In genomic region chr1:45200906-45201500, GRCh38 we compare ENCODE assay signal across 22 cellular contexts. TPM values are rescaled to one million over a fixed set of nuclear protein-coding genes. Genes with fewer than 3 reads are reported as not detected.
A peak's percentile ranks its signal among the peaks of the same experiment; 100 is the strongest.
DNase-seq lines count a peak whose midpoint lies in the region; TF ChIP-seq lines count a peak whose summit lies in the region.
"Had no signal": no experiment of that assay in that cellular context is flagged by ENCODE, and none has a peak within 500 bp of the region (broad histone marks: within the 10 kb centered on the region; RNA-seq: fewer than 3 reads in every experiment).

No MANE protein-coding gene starts in this region.

- H3K36me3 Mint-ChIP-seq in Calu3 (ENCODE audit: insufficient read depth, unreplicated experiment), result peaks cover 6% of the 10 kb centered on the region
- no peaks in the 10 kb centered on the region for H3K36me3 Mint-ChIP-seq in activated CD4-positive, alpha-beta memory T cell treated with anti-CD3 and anti-CD28 coated beads for 36 hours

- intact Hi-C loops in Calu3 (cut with micrococcal nuclease; ENCODE audit: unreplicated experiment), result no loop called here
- intact Hi-C loops in activated CD4-positive, alpha-beta memory T cell treated with anti-CD3 and anti-CD28 coated beads for 36 hours (cut with micrococcal nuclease), result loop anchor here (10.0 kb wide), 1 partner anchor 466 kb away; the partner anchor contains the start of genes KIF2C and RNU5D-1

- no peak overlapping the region for H3K4me3 Mint-ChIP-seq in Calu3 (ENCODE audit: low read depth, unreplicated experiment)
- H3K4me3 Mint-ChIP-seq in activated CD4-positive, alpha-beta memory T cell treated with anti-CD3 and anti-CD28 coated beads for 36 hours, result no peak overlapping the region
- H3K4me3 Mint-ChIP-seq: CD4-positive, alpha-beta T cell; HFFc6; IgD-negative memory B cell had no signal

- CTCF ChIA-PET in HEK293 (lab: Yijun Ruan, JAX) (no interaction called here), Calu3 (lab: Charles Lee) (no interaction called here)
- CTCF ChIA-PET in activated CD4-positive, alpha-beta memory T cell treated with anti-CD3 and anti-CD28 coated beads for 36 hours (lab: Charles Lee), result interaction anchor here (1.4 kb wide), 1 partner anchor 99 kb away, joined by 3 read pairs; no protein-coding TSS in a partner anchor

- no peak overlapping the region for H3K27ac Mint-ChIP-seq in Calu3 (ENCODE audit: unreplicated experiment)
- no peak overlapping the region for H3K27ac Mint-ChIP-seq in activated CD4-positive, alpha-beta memory T cell treated with anti-CD3 and anti-CD28 coated beads for 36 hours
- H3K27ac Mint-ChIP-seq: CD4-positive, alpha-beta T cell; HFFc6 had no signal

- BruUV-seq in Calu3 (replicated peaks; lab: Mats Ljungman, UMichigan), result no TSS peak

- no peaks in the 10 kb centered on the region for H3K9me3 Mint-ChIP-seq in Calu3 (ENCODE audit: low read depth, unreplicated experiment)
- no peaks in the 10 kb centered on the region for H3K9me3 Mint-ChIP-seq in activated CD4-positive, alpha-beta memory T cell treated with anti-CD3 and anti-CD28 coated beads for 36 hours
- H3K9me3 Mint-ChIP-seq: HFFc6 had no signal

- no peak overlapping the region for H3K4me3 ChIP-seq in HEK293 (ENCODE audit: low read depth, low read length)
- H3K4me3 ChIP-seq: GM23248, PC-9, SJCRH30 had no signal

- no peak overlapping the region for H3K27ac ChIP-seq in HEK293 (ENCODE audit: extremely low read depth, low read depth, low read length)
- H3K27ac ChIP-seq: GM23248, PC-9, SJCRH30 had no signal

- DNase-seq in Daoy (ENCODE audit: low read depth) (peak; percentile 24), astrocyte of the hippocampus (ENCODE audit: low read depth, low spot score) (peak; percentile 33), iris pigment epithelial cell (ENCODE audit: low read depth) (peak; percentile 29), KG1 (lab: John Stamatoyannopoulos, UW) (no peak), Calu3 (no peak), SW 1271 (lab: John Stamatoyannopoulos, UW) (no peak)
- no peak for DNase-seq in activated CD4-positive, alpha-beta memory T cell treated with anti-CD3 and anti-CD28 coated beads for 36 hours
- DNase-seq: 8988T; BE2C; CD4-positive, alpha-beta T cell; DMS79; GM23248; HFFc6; MV-4-11; NCI-H1417 treated with DMSO at 0.1 percent for 48 hours; NCI-H1930; NCI-H2171; NCI-H446 treated with DMSO at 0.1 percent for 48 hours; PC-9 had no signal

- no peaks in the 10 kb centered on the region for H3K36me3 ChIP-seq in HEK293 (ENCODE audit: control insufficient read depth in 2 of 2, insufficient read depth in 1 of 2, low read length in 2 of 2)
- H3K36me3 ChIP-seq: BE2C, SJCRH30 had no signal

- no peaks in the 10 kb centered on the region for H3K4me1 Mint-ChIP-seq in Calu3 (ENCODE audit: low read depth, unreplicated experiment)
- H3K4me1 Mint-ChIP-seq in activated CD4-positive, alpha-beta memory T cell treated with anti-CD3 and anti-CD28 coated beads for 36 hours (ENCODE audit: low read depth), result peaks cover 27% of the 10 kb centered on the region

- H3K4me1 ChIP-seq in HEK293 (ENCODE audit: control insufficient read depth, insufficient read depth, low read length), result peaks cover 10% of the 10 kb centered on the region
- H3K4me1 ChIP-seq: BE2C, SJCRH30 had no signal

- TF ChIP-seq CTCF in HEK293 (tag by site-specific recombination; IDR thresholded peaks at IDR 0.05) (no peak), Calu3 (IDR thresholded peaks at IDR 0.05; ENCODE audit: unreplicated experiment) (no peak)

- no peaks in the 10 kb centered on the region for H3K9me3 ChIP-seq in HEK293 (ENCODE audit: control insufficient read depth, insufficient read depth, low read depth, low read length)
- H3K9me3 ChIP-seq: BE2C, SJCRH30 had no signal

- POLR2A ChIA-PET in HEK293 (lab: Yijun Ruan, JAX), result no interaction called here
- POLR2A ChIA-PET in activated CD4-positive, alpha-beta memory T cell treated with anti-CD3 and anti-CD28 coated beads for 36 hours (lab: Charles Lee), result no interaction called here

- H3K27me3 Mint-ChIP-seq in Calu3 (ENCODE audit: unreplicated experiment), result peaks cover 46% of the 10 kb centered on the region
- H3K27me3 Mint-ChIP-seq in activated CD4-positive, alpha-beta memory T cell treated with anti-CD3 and anti-CD28 coated beads for 36 hours, result no peaks in the 10 kb centered on the region

TF ChIP-seq in HEK293, 187 proteins besides CTCF, POLR2A, EP300 and RAD21:
- TF ChIP-seq ZNF311 (tag by site-specific recombination; IDR thresholded peaks at IDR 0.05; ENCODE audit: borderline replicate concordance) (no peak), SP3 (tag by site-specific recombination; IDR thresholded peaks at IDR 0.05) (no peak), ZNF623 (tag by site-specific recombination; IDR thresholded peaks at IDR 0.05) (no peak), ZNF366 (tag by site-specific recombination; conservative IDR thresholded peaks at IDR 0.05) (no peak), ZNF184 (tag by site-specific recombination; IDR thresholded peaks at IDR 0.05) (no peak), ZNF280D (tag by site-specific recombination; IDR thresholded peaks at IDR 0.05) (no peak), ATF2 (tag by site-specific recombination; IDR thresholded peaks at IDR 0.05; ENCODE audit: low read depth) (peak; percentile 80), ZNF580 (tag by site-specific recombination; IDR thresholded peaks at IDR 0.05) (no peak)
TF ChIP-seq in HEK293: peak in this region for 1.

RNA-seq across cellular contexts. Expression of gene ZSWIM5, which starts 5.4 kb away (rescaled TPM):
- 1.4 and 1.8 TPM in 2 replicates for total RNA-seq in Daoy (2014; rRNA removed; shearing (Covaris generic))
- 0.24 and 0.40 TPM in 2 replicates for total RNA-seq in Calu3 (2022)
- total RNA-seq in activated CD4-positive, alpha-beta memory T cell treated with anti-CD3 and anti-CD28 coated beads for 36 hours, result under 1 TPM; 0.51 to 0.59 TPM

Comparison
In these comparisons a context has a peak if more than half of its experiments do, and no peak if none do; other contexts are left out.
1. DNase-seq: peak in Daoy (single experiment), astrocyte of the hippocampus (single experiment) and iris pigment epithelial cell (single experiment); none in KG1 (single experiment), Calu3 (single experiment), SW 1271 (0 of 2) and activated CD4-positive, alpha-beta memory T cell treated with anti-CD3 and anti-CD28 coated beads for 36 hours (single experiment).